ENCODE assay signal across 1 cellular context in genomic region chr4:8307126-8307525, GRCh38.
TF ChIP-seq lines count a peak whose summit lies in the region.

No MANE protein-coding gene starts in this region.

TF ChIP-seq in H1, 55 proteins besides CTCF, POLR2A, EP300 and RAD21:
- no peak for TF ChIP-seq SIRT6 (IDR thresholded peaks at IDR 0.05; ENCODE audit: low read length)
- TF ChIP-seq TBP (IDR thresholded peaks at IDR 0.05; ENCODE audit: low read depth, low read length): no peak
- TF ChIP-seq KDM4A (IDR thresholded peaks at IDR 0.05; ENCODE audit: low read depth, low read length, severe bottlenecking): no peak
- TF ChIP-seq ATF2 (IDR thresholded peaks at IDR 0.05; ENCODE audit: low read length): no peak
- no peak for TF ChIP-seq ZNF274 (IDR thresholded peaks at IDR 0.05; ENCODE audit: borderline replicate concordance, extremely low read depth, low read length)
- TF ChIP-seq ATF3 (IDR thresholded peaks at IDR 0.05; ENCODE audit: insufficient read depth, low read depth, low read length): no peak
- TF ChIP-seq FOSL1 (IDR thresholded peaks at IDR 0.05; ENCODE audit: insufficient read depth, low read depth, low read length): no peak
- no peak for TF ChIP-seq SIN3A (conservative IDR thresholded peaks at IDR 0.05 in 1 of 2, IDR thresholded peaks at IDR 0.05 in 1 of 2; ENCODE audit: low read depth in 1 of 2, low read length in 2 of 2)
- TF ChIP-seq GABPA (IDR thresholded peaks at IDR 0.05; ENCODE audit: borderline replicate concordance, insufficient read depth, low read length): no peak
- no peak for TF ChIP-seq SP2 (IDR thresholded peaks at IDR 0.05; ENCODE audit: low read length)
- TF ChIP-seq EGR1 (IDR thresholded peaks at IDR 0.05; ENCODE audit: borderline replicate concordance, low read depth, low read length): no peak
- TF ChIP-seq RXRA (IDR thresholded peaks at IDR 0.05; ENCODE audit: insufficient read depth, low read depth, low read length): no peak
